1 cellular context compared by ENCODE assay signal in the genomic region with DNA sequence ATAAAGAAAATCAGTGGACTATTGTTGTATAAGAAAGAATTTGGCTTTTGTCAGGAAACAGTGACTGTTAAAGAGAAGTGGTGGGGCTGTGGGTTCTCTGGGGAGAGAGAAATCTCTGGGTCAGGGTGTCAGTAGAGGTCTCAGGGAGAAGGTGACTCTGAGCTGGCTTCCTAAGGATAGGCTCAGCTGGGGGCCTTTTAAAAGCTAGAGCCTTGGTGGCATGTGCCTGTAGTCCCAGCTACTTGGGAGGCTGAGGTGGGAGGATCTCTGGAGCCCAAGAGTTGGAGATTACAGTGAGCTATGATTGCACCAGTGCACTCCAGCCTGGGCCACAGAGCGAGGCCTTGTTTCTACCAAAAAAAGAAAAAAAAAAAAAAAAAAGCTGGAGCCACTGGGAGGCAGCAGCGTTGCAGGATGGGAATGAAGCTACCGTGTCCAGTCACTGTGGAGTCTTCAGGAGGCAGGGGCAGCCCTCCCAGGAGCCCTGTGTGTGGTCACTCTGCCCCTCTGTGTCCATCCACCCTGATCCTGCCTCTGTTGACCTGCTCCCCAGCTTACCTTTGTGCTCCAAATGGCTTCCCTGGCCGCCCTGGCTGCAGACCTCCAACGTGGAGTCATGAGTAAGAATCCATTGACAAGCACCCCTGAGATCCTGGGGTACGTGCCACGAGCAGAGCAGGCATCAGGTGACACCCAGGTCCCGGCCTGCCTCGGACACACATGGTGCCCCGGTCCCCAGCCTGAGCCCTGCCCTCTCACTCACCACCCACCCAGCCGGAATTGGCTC.
A peak's percentile ranks its signal among the peaks of the same experiment; 100 is the strongest.
TF ChIP-seq lines count a peak whose summit lies in the region.

No MANE protein-coding gene starts in this region.

TF ChIP-seq in HepG2, 621 proteins besides CTCF, POLR2A, EP300 and RAD21:
- TF ChIP-seq ZFX (CRISPR knock-in tag; IDR thresholded peaks at IDR 0.05; ENCODE audit: low read depth), result 0 out of 2 replicates have a peak, but pooled peaks have one; percentile 21
- no peak for TF ChIP-seq ZNF101 (CRISPR knock-in tag; IDR thresholded peaks at IDR 0.05; ENCODE audit: borderline replicate concordance, low read depth)
- no peak for TF ChIP-seq ETV6 (CRISPR knock-in tag; conservative IDR thresholded peaks at IDR 0.05)
- no peak for TF ChIP-seq ZNF776 (CRISPR knock-in tag; IDR thresholded peaks at IDR 0.05)
- TF ChIP-seq ZNF350 (CRISPR knock-in tag; IDR thresholded peaks at IDR 0.05; ENCODE audit: borderline replicate concordance, low read depth), result 0 out of 2 replicates have a peak, but pooled peaks have one; percentile 38
- peak; percentile 42 for TF ChIP-seq AGO2 (optimal IDR thresholded peaks at IDR 0.05; ENCODE audit: low read depth, low read length)
- TF ChIP-seq, protein P1, sequence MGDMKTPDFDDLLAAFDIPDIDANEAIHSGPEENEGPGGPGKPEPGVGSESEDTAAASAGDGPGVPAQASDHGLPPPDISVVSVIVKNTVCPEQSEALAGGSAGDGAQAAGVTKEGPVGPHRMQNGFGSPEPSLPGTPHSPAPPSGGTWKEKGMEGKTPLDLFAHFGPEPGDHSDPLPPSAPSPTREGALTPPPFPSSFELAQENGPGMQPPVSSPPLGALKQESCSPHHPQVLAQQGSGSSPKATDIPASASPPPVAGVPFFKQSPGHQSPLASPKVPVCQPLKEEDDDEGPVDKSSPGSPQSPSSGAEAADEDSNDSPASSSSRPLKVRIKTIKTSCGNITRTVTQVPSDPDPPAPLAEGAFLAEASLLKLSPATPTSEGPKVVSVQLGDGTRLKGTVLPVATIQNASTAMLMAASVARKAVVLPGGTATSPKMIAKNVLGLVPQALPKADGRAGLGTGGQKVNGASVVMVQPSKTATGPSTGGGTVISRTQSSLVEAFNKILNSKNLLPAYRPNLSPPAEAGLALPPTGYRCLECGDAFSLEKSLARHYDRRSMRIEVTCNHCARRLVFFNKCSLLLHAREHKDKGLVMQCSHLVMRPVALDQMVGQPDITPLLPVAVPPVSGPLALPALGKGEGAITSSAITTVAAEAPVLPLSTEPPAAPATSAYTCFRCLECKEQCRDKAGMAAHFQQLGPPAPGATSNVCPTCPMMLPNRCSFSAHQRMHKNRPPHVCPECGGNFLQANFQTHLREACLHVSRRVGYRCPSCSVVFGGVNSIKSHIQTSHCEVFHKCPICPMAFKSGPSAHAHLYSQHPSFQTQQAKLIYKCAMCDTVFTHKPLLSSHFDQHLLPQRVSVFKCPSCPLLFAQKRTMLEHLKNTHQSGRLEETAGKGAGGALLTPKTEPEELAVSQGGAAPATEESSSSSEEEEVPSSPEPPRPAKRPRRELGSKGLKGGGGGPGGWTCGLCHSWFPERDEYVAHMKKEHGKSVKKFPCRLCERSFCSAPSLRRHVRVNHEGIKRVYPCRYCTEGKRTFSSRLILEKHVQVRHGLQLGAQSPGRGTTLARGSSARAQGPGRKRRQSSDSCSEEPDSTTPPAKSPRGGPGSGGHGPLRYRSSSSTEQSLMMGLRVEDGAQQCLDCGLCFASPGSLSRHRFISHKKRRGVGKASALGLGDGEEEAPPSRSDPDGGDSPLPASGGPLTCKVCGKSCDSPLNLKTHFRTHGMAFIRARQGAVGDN (CRISPR knock-in tag; IDR thresholded peaks at IDR 0.05), result peak; percentile 26
- TF ChIP-seq SMC3 (IDR thresholded peaks at IDR 0.05; ENCODE audit: low read length), result 0 out of 2 replicates have a peak, but pooled peaks have one; percentile 8
- TF ChIP-seq ZSCAN31 (CRISPR knock-in tag; IDR thresholded peaks at IDR 0.05; ENCODE audit: low read depth), result no peak
- TF ChIP-seq, protein P2, sequence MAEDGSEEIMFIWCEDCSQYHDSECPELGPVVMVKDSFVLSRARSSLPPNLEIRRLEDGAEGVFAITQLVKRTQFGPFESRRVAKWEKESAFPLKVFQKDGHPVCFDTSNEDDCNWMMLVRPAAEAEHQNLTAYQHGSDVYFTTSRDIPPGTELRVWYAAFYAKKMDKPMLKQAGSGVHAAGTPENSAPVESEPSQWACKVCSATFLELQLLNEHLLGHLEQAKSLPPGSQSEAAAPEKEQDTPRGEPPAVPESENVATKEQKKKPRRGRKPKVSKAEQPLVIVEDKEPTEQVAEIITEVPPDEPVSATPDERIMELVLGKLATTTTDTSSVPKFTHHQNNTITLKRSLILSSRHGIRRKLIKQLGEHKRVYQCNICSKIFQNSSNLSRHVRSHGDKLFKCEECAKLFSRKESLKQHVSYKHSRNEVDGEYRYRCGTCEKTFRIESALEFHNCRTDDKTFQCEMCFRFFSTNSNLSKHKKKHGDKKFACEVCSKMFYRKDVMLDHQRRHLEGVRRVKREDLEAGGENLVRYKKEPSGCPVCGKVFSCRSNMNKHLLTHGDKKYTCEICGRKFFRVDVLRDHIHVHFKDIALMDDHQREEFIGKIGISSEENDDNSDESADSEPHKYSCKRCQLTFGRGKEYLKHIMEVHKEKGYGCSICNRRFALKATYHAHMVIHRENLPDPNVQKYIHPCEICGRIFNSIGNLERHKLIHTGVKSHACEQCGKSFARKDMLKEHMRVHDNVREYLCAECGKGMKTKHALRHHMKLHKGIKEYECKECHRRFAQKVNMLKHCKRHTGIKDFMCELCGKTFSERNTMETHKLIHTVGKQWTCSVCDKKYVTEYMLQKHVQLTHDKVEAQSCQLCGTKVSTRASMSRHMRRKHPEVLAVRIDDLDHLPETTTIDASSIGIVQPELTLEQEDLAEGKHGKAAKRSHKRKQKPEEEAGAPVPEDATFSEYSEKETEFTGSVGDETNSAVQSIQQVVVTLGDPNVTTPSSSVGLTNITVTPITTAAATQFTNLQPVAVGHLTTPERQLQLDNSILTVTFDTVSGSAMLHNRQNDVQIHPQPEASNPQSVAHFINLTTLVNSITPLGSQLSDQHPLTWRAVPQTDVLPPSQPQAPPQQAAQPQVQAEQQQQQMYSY (CRISPR knock-in tag; IDR thresholded peaks at IDR 0.05), result no peak
- TF ChIP-seq SMARCE1 (IDR thresholded peaks at IDR 0.05; ENCODE audit: borderline replicate concordance), result no peak
- TF ChIP-seq, protein P3, sequence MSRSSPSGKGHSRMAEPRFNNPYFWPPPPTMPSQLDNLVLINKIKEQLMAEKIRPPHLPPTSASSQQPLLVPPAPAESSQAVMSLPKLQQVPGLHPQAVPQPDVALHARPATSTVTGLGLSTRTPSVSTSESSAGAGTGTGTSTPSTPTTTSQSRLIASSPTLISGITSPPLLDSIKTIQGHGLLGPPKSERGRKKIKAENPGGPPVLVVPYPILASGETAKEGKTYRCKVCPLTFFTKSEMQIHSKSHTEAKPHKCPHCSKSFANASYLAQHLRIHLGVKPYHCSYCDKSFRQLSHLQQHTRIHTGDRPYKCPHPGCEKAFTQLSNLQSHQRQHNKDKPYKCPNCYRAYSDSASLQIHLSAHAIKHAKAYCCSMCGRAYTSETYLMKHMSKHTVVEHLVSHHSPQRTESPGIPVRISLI (CRISPR knock-in tag; IDR thresholded peaks at IDR 0.05; ENCODE audit: borderline replicate concordance), result peak; percentile 93
- TF ChIP-seq STAG1 (CRISPR knock-in tag; IDR thresholded peaks at IDR 0.05), result peak; percentile 46
- no peak for TF ChIP-seq IKZF4 (CRISPR knock-in tag; IDR thresholded peaks at IDR 0.05; ENCODE audit: borderline replicate concordance, low read depth, not compliant biosample characterization)
- TF ChIP-seq, protein P4, sequence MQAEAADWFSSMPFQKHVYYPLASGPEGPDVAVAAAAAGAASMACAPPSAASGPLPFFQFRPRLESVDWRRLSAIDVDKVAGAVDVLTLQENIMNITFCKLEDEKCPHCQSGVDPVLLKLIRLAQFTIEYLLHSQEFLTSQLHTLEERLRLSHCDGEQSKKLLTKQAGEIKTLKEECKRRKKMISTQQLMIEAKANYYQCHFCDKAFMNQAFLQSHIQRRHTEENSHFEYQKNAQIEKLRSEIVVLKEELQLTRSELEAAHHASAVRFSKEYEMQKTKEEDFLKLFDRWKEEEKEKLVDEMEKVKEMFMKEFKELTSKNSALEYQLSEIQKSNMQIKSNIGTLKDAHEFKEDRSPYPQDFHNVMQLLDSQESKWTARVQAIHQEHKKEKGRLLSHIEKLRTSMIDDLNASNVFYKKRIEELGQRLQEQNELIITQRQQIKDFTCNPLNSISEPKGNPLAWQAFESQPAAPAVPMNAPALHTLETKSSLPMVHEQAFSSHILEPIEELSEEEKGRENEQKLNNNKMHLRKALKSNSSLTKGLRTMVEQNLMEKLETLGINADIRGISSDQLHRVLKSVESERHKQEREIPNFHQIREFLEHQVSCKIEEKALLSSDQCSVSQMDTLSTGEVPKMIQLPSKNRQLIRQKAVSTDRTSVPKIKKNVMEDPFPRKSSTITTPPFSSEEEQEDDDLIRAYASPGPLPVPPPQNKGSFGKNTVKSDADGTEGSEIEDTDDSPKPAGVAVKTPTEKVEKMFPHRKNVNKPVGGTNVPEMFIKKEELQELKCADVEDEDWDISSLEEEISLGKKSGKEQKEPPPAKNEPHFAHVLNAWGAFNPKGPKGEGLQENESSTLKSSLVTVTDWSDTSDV (CRISPR knock-in tag; IDR thresholded peaks at IDR 0.05), result 0 out of 2 replicates have a peak, but pooled peaks have one; percentile 21
- TF ChIP-seq, protein P5, sequence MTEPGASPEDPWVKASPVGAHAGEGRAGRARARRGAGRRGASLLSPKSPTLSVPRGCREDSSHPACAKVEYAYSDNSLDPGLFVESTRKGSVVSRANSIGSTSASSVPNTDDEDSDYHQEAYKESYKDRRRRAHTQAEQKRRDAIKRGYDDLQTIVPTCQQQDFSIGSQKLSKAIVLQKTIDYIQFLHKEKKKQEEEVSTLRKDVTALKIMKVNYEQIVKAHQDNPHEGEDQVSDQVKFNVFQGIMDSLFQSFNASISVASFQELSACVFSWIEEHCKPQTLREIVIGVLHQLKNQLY (CRISPR knock-in tag; IDR thresholded peaks at IDR 0.05), result no peak
- TF ChIP-seq, protein P6, sequence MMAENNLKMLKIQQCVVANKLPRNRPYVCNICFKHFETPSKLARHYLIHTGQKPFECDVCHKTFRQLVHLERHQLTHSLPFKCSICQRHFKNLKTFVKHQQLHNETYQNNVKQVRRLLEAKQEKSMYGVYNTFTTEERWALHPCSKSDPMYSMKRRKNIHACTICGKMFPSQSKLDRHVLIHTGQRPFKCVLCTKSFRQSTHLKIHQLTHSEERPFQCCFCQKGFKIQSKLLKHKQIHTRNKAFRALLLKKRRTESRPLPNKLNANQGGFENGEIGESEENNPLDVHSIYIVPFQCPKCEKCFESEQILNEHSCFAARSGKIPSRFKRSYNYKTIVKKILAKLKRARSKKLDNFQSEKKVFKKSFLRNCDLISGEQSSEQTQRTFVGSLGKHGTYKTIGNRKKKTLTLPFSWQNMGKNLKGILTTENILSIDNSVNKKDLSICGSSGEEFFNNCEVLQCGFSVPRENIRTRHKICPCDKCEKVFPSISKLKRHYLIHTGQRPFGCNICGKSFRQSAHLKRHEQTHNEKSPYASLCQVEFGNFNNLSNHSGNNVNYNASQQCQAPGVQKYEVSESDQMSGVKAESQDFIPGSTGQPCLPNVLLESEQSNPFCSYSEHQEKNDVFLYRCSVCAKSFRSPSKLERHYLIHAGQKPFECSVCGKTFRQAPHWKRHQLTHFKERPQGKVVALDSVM (CRISPR knock-in tag; IDR thresholded peaks at IDR 0.05), result peak; percentile 95
- TF ChIP-seq ZNF556 (CRISPR knock-in tag; IDR thresholded peaks at IDR 0.05; ENCODE audit: borderline replicate concordance), result no peak
